14 cellular contexts compared by ENCODE assay signal in genomic region chr2:234823196-234823876, GRCh38.
DNase-seq lines count a peak whose midpoint lies in the region; ATAC-seq and TF ChIP-seq lines count a peak whose summit lies in the region.
"Had no signal": no experiment of that assay in that cellular context is flagged by ENCODE, and none has a peak within 500 bp of the region (broad histone marks: within the 10 kb centered on the region; RNA-seq: fewer than 3 reads in every experiment).

No MANE protein-coding gene starts in this region.

- WGBS in psoas muscle, 3 donors: 44 to 60% (median 49%) methylated on average over 7 of the region's 7 CpGs

- CTCF ChIA-PET in AG04450 (lab: Charles Lee): no interaction called here

- DNase-seq in AG04450 (ENCODE audit: low read depth, low spot score): no peak
- no peak for DNase-seq in ascending aorta (ENCODE audit: low spot score in 2 of 2)
- peak; percentile 21 for DNase-seq in iPS-NIHi11 (ENCODE audit: low spot score)
- DNase-seq in psoas muscle: peak; percentile 48 to 69
- no peak for DNase-seq in KBM-7
- no peak for DNase-seq in NCI-H187 (lab: John Stamatoyannopoulos, UW)
- no peak for DNase-seq in NCI-H2081 (lab: John Stamatoyannopoulos, UW)
- DNase-seq: activated CD8-positive, alpha-beta memory T cell treated with anti-CD3 and anti-CD28 coated beads, Interleukin-2, amount 50 U/mL, for 48 hours; naive thymus-derived CD4-positive, alpha-beta T cell; NCI-H1417; NCI-H526 treated with DMSO at 0.1 percent for 48 hours; stimulated activated naive B cell treated with anti-CD40 and anti-IgM and Interleukin-4, amounts not matched to agents 10 μg/mL and 1 μg/mL and 100 μg/mL, for 72 hours had no signal

- H3K27ac ChIP-seq in AG04450 (ENCODE audit: low read depth, low read length) (peak overlapping the region; percentile 90), ascending aorta (peak overlapping the region; percentile 75 to 76), psoas muscle (peak overlapping the region; percentile 16)

- no peak for TF ChIP-seq CTCF in AG04450 (IDR thresholded peaks at IDR 0.05; ENCODE audit: low read depth, low read length)
- no peak for TF ChIP-seq CTCF in ascending aorta (IDR thresholded peaks at IDR 0.05)
- TF ChIP-seq CTCF in psoas muscle (IDR thresholded peaks at IDR 0.05): no peak

- H3K9me3 ChIP-seq in AG04450 (ENCODE audit: control insufficient read depth, insufficient read depth, low read length): no peaks in the 10 kb centered on the region
- H3K9me3 ChIP-seq in ascending aorta: no peaks in the 10 kb centered on the region
- H3K9me3 ChIP-seq in psoas muscle: no peaks in the 10 kb centered on the region

- in situ Hi-C loops in KBM-7 (cut with MboI; ENCODE audit: low pct_unique_long_range_greater_than_20kb, low sequenced_read_pairs): no loop called here

- no peaks in the 10 kb centered on the region for H3K36me3 ChIP-seq in ascending aorta
- H3K36me3 ChIP-seq in psoas muscle (ENCODE audit: insufficient read depth in 1 of 2, low read depth in 1 of 2): no peaks in the 10 kb centered on the region

- intact Hi-C loops in ascending aorta (cut with DNase I): loop anchor here (5.0 kb wide), 2 partner anchors 129 to 164 kb away; partner anchors contain the start of gene SH3BP4
- intact Hi-C loops in psoas muscle (cut with DNase I): no loop called here

- H3K27me3 ChIP-seq in AG04450 (ENCODE audit: control insufficient read depth, insufficient read depth, low read length) (no peaks in the 10 kb centered on the region), ascending aorta (no peaks in the 10 kb centered on the region), psoas muscle (ENCODE audit: insufficient read depth in 3 of 3, low read length in 2 of 3) (peaks cover 0 to 1% (median 0%) of the 10 kb centered on the region in 3 donors)

- POLR2A ChIA-PET in AG04450 (lab: Yijun Ruan, JAX): interaction anchor here (0.6 to 1.7 kb wide), 11 partner anchors 53 to 267 kb away, joined by 3 to 13 read pairs (median 4); no protein-coding TSS in a partner anchor

- ATAC-seq in psoas muscle (peak; percentile 37 to 75 (median 55)), GM18858 (IDR thresholded peaks at IDR 0.05; ENCODE audit: unreplicated experiment) (no peak)
- ATAC-seq: activated naive CD4-positive, alpha-beta T cell treated with anti-CD3 and anti-CD28 coated beads, Interleukin-2, amount 50 U/mL, for 72 hours; naive thymus-derived CD4-positive, alpha-beta T cell; stimulated activated naive B cell treated with anti-CD40 and anti-IgM and Interleukin-4, amounts not matched to agents 10 μg/mL and 1 μg/mL and 100 μg/mL, for 72 hours had no signal

- no peak overlapping the region for H3K4me3 ChIP-seq in AG04450 (ENCODE audit: low read depth, low read length)
- no peak overlapping the region for H3K4me3 ChIP-seq in ascending aorta
- no peak overlapping the region for H3K4me3 ChIP-seq in psoas muscle

- H3K4me1 ChIP-seq in ascending aorta (peaks cover 8 to 15% of the 10 kb centered on the region in 2 donors), psoas muscle (no peaks in the 10 kb centered on the region)

Comparison
In these comparisons a context has a peak if more than half of its experiments do, and no peak if none do; other contexts are left out.
1. DNase-seq: peak in iPS-NIHi11 (single experiment) and psoas muscle (2 of 2); none in AG04450 (single experiment), ascending aorta (0 of 2), KBM-7 (single experiment), NCI-H187 (0 of 2) and NCI-H2081 (0 of 2).
2. H3K27ac ChIP-seq: peak in every context shown above with its lines; median percentile 90 in AG04450; 76 in ascending aorta; 16 in psoas muscle.